In genomic region chr2:9167718-9168657, GRCh38 we compare ENCODE assay signal across 1 cellular context.
TF ChIP-seq lines count a peak whose summit lies in the region.

No MANE protein-coding gene starts in this region.

TF ChIP-seq in HepG2, 621 proteins besides CTCF, POLR2A, EP300 and RAD21 (continued from another document and continues in another):
- TF ChIP-seq IRF2 (CRISPR knock-in tag; IDR thresholded peaks at IDR 0.05) (peak; percentile 92), ZGPAT (CRISPR knock-in tag; IDR thresholded peaks at IDR 0.05) (peak; percentile 89), ASH2L (IDR thresholded peaks at IDR 0.05; ENCODE audit: insufficient read length, low read depth, low read length) (peak; percentile 55), ZNF317 (CRISPR knock-in tag; IDR thresholded peaks at IDR 0.05) (peak; percentile 68; the same call in 1 of the 2 replicates), POLR2AphosphoS5 (IDR thresholded peaks at IDR 0.05; ENCODE audit: low read depth, low read length) (no peak), JUN (CRISPR knock-in tag; IDR thresholded peaks at IDR 0.05) (peak; percentile 73; the same call in 1 of the 2 replicates), ZNF501 (CRISPR knock-in tag; IDR thresholded peaks at IDR 0.05) (peak; percentile 79), ZNF468 (CRISPR knock-in tag; IDR thresholded peaks at IDR 0.05) (no peak), ZNF225 (CRISPR knock-in tag; IDR thresholded peaks at IDR 0.05) (no peak), FOXP1 (IDR thresholded peaks at IDR 0.05) (no peak), FOXP1 (CRISPR knock-in tag; IDR thresholded peaks at IDR 0.05) (peak; percentile 86), ZNF646 (CRISPR knock-in tag; IDR thresholded peaks at IDR 0.05) (peak; percentile 66; the same call in 1 of the 2 replicates), KLF13 (CRISPR knock-in tag; IDR thresholded peaks at IDR 0.05) (no peak), FLYWCH1 (CRISPR knock-in tag; IDR thresholded peaks at IDR 0.05) (no peak), HMGXB4 (CRISPR knock-in tag; IDR thresholded peaks at IDR 0.05; ENCODE audit: borderline replicate concordance in 1 of 2, low read depth in 1 of 2) (peak in 1 of 2 experiments; percentile 66; a peak in 1 of 4 replicates), FOSL2 (CRISPR knock-in tag; IDR thresholded peaks at IDR 0.05) (peak; percentile 88), ARNT2 (CRISPR knock-in tag; IDR thresholded peaks at IDR 0.05; ENCODE audit: low read depth) (no peak), NPAS2 (CRISPR knock-in tag; IDR thresholded peaks at IDR 0.05; ENCODE audit: borderline replicate concordance) (no peak), RAD51 (IDR thresholded peaks at IDR 0.05; ENCODE audit: borderline replicate concordance) (no peak), NCOR1 (IDR thresholded peaks at IDR 0.05; ENCODE audit: borderline replicate concordance, low read length) (peak; percentile 50; the same call in 1 of the 2 replicates), KLF9 (CRISPR knock-in tag; IDR thresholded peaks at IDR 0.05; ENCODE audit: low read depth) (peak; percentile 91; the same call in 1 of the 2 replicates), ZSCAN5A (CRISPR knock-in tag; IDR thresholded peaks at IDR 0.05; ENCODE audit: borderline replicate concordance) (0 out of 2 replicates have a peak, but pooled peaks have one; percentile 23), BORCS8-MEF2B (CRISPR knock-in tag; IDR thresholded peaks at IDR 0.05) (0 out of 2 replicates have a peak, but pooled peaks have one; percentile 18), ZC3H4 (CRISPR knock-in tag; IDR thresholded peaks at IDR 0.05; ENCODE audit: borderline replicate concordance) (no peak), NONO (IDR thresholded peaks at IDR 0.05) (no peak), NONO (CRISPR knock-in tag; conservative IDR thresholded peaks at IDR 0.05) (0 out of 2 replicates have a peak, but pooled peaks have one; percentile 49), MEF2D (CRISPR knock-in tag; IDR thresholded peaks at IDR 0.05) (peak; percentile 67), ZNF839 (CRISPR knock-in tag; IDR thresholded peaks at IDR 0.05; ENCODE audit: borderline replicate concordance) (no peak; the same call in 1 of the 2 replicates), CREM (IDR thresholded peaks at IDR 0.05) (peak; percentile 68), CREM (CRISPR knock-in tag; IDR thresholded peaks at IDR 0.05) (no peak), ZMAT3 (CRISPR knock-in tag; conservative IDR thresholded peaks at IDR 0.05) (no peak), AGO1 (IDR thresholded peaks at IDR 0.05; ENCODE audit: low read depth, low read length, poor library complexity, severe bottlenecking) (no peak), RXRA (CRISPR knock-in tag; IDR thresholded peaks at IDR 0.05) (peak; percentile 92; the same call in 1 of the 2 replicates), HOXD1 (CRISPR knock-in tag; IDR thresholded peaks at IDR 0.05) (0 out of 2 replicates have a peak, but pooled peaks have one; percentile 73), ZBTB33 (CRISPR knock-in tag; IDR thresholded peaks at IDR 0.05) (peak; percentile 76), PAWR (CRISPR knock-in tag; IDR thresholded peaks at IDR 0.05; ENCODE audit: borderline replicate concordance) (no peak), KDM5B (CRISPR knock-in tag; IDR thresholded peaks at IDR 0.05; ENCODE audit: borderline replicate concordance) (peak; percentile 62; the same call in 1 of the 2 replicates), HMG20A (CRISPR knock-in tag; IDR thresholded peaks at IDR 0.05; ENCODE audit: borderline replicate concordance) (peak; percentile 96), MAFG (CRISPR knock-in tag; IDR thresholded peaks at IDR 0.05) (no peak), ZNF629 (CRISPR knock-in tag; conservative IDR thresholded peaks at IDR 0.05) (0 out of 2 replicates have a peak, but pooled peaks have one; percentile 43), KDM1A (CRISPR knock-in tag; IDR thresholded peaks at IDR 0.05) (peak; percentile 88), TMF1 (CRISPR knock-in tag; IDR thresholded peaks at IDR 0.05; ENCODE audit: low read depth) (no peak), ZNF614 (CRISPR knock-in tag; IDR thresholded peaks at IDR 0.05; ENCODE audit: borderline replicate concordance) (peak; percentile 96; the same call in 1 of the 2 replicates), MIER3 (CRISPR knock-in tag; IDR thresholded peaks at IDR 0.05; ENCODE audit: borderline replicate concordance) (peak; percentile 84; the same call in 1 of the 2 replicates), ZNF563 (CRISPR knock-in tag; IDR thresholded peaks at IDR 0.05) (peak; percentile 64; the same call in 1 of the 2 replicates), ZNF224 (CRISPR knock-in tag; IDR thresholded peaks at IDR 0.05) (no peak), ZNF451 (CRISPR knock-in tag; IDR thresholded peaks at IDR 0.05) (no peak), HNF4A (CRISPR knock-in tag; IDR thresholded peaks at IDR 0.05) (peak; percentile 74; the same call in 1 of the 2 replicates)
- TF ChIP-seq, protein P1, sequence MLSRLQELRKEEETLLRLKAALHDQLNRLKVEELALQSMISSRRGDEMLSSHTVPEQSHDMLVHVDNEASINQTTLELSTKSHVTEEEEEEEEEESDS (CRISPR knock-in tag; IDR thresholded peaks at IDR 0.05; ENCODE audit: borderline replicate concordance) = no peak
- TF ChIP-seq, protein P2, sequence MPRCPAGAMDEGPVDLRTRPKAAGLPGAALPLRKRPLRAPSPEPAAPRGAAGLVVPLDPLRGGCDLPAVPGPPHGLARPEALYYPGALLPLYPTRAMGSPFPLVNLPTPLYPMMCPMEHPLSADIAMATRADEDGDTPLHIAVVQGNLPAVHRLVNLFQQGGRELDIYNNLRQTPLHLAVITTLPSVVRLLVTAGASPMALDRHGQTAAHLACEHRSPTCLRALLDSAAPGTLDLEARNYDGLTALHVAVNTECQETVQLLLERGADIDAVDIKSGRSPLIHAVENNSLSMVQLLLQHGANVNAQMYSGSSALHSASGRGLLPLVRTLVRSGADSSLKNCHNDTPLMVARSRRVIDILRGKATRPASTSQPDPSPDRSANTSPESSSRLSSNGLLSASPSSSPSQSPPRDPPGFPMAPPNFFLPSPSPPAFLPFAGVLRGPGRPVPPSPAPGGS (CRISPR knock-in tag; IDR thresholded peaks at IDR 0.05) = no peak; the same call in 1 of the 2 replicates
- TF ChIP-seq, protein P3, sequence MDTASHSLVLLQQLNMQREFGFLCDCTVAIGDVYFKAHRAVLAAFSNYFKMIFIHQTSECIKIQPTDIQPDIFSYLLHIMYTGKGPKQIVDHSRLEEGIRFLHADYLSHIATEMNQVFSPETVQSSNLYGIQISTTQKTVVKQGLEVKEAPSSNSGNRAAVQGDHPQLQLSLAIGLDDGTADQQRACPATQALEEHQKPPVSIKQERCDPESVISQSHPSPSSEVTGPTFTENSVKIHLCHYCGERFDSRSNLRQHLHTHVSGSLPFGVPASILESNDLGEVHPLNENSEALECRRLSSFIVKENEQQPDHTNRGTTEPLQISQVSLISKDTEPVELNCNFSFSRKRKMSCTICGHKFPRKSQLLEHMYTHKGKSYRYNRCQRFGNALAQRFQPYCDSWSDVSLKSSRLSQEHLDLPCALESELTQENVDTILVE (CRISPR knock-in tag; IDR thresholded peaks at IDR 0.05) = 0 out of 2 replicates have a peak, but pooled peaks have one; percentile 61
- TF ChIP-seq, protein P4, sequence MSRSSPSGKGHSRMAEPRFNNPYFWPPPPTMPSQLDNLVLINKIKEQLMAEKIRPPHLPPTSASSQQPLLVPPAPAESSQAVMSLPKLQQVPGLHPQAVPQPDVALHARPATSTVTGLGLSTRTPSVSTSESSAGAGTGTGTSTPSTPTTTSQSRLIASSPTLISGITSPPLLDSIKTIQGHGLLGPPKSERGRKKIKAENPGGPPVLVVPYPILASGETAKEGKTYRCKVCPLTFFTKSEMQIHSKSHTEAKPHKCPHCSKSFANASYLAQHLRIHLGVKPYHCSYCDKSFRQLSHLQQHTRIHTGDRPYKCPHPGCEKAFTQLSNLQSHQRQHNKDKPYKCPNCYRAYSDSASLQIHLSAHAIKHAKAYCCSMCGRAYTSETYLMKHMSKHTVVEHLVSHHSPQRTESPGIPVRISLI (CRISPR knock-in tag; IDR thresholded peaks at IDR 0.05; ENCODE audit: borderline replicate concordance) = peak; percentile 53; the same call in 1 of the 2 replicates
